In genomic region chr17:44757045-44757917, GRCh38 we compare ENCODE assay signal across 26 cellular contexts. TPM values are rescaled to one million over a fixed set of nuclear protein-coding genes. Genes with fewer than 3 reads are reported as not detected.
A peak's percentile ranks its signal among the peaks of the same experiment; 100 is the strongest.
DNase-seq lines count a peak whose midpoint lies in the region; ATAC-seq and TF ChIP-seq lines count a peak whose summit lies in the region.
"Had no signal": no experiment of that assay in that cellular context is flagged by ENCODE, and none has a peak within 500 bp of the region (broad histone marks: within the 10 kb centered on the region; RNA-seq: fewer than 3 reads in every experiment).

No MANE protein-coding gene starts in this region.

- CTCF ChIA-PET in CD8-positive, alpha-beta memory T cell (lab: Charles Lee), result no interaction called here

- TF ChIP-seq POLR2A in heart left ventricle (IDR thresholded peaks at IDR 0.05) (no peak), ovary (IDR thresholded peaks at IDR 0.05) (no peak)

- no peak for TF ChIP-seq EP300 in ovary (IDR thresholded peaks at IDR 0.05)

- POLR2A ChIA-PET in CD8-positive, alpha-beta memory T cell (lab: Charles Lee), result no interaction called here

- peaks cover 29 to 36% of the 10 kb centered on the region in 2 donors for H3K27me3 Mint-ChIP-seq in CD8-positive, alpha-beta memory T cell
- H3K27me3 Mint-ChIP-seq in IgD-negative memory B cell (peaks cover 11% of the 10 kb centered on the region), nephron (ENCODE audit: low read depth) (peaks cover 29% of the 10 kb centered on the region)

- no peaks in the 10 kb centered on the region for H3K9me3 Mint-ChIP-seq in CD8-positive, alpha-beta memory T cell
- H3K9me3 Mint-ChIP-seq in IgD-negative memory B cell (no peaks in the 10 kb centered on the region), nephron (no peaks in the 10 kb centered on the region)
- H3K9me3 Mint-ChIP-seq: activated T-helper 1 cell treated with anti-CD3 and anti-CD28 coated beads, Interleukin-12 subunit alpha, Interleukin-12 subunit beta, Interleukin-2, Interleukin-4 antibody, amounts not matched to agents 30 ng/mL and 10 ng/mL and 1 ng/mL, durations not matched to agents 14 hours and 24 hours and 36 hours; HFFc6 had no signal

- TF ChIP-seq CTCF in heart left ventricle (IDR thresholded peaks at IDR 0.05) (no peak), nephron (IDR thresholded peaks at IDR 0.05; ENCODE audit: unreplicated experiment in 3 of 3) (no peak), ovary (IDR thresholded peaks at IDR 0.05) (no peak)

- peak overlapping the region in 6 of 7 donors; percentile 23 to 87 (median 66) for H3K4me3 Mint-ChIP-seq in CD8-positive, alpha-beta memory T cell
- H3K4me3 Mint-ChIP-seq in IgD-negative memory B cell, result peak overlapping the region in 3 of 4 donors; percentile 17 to 45 (median 45)
- peak overlapping the region; percentile 78 to 84 (median 83) for H3K4me3 Mint-ChIP-seq in nephron

- intact Hi-C loops in heart left ventricle (cut with DNase I) (loop anchor here in 1 of 10 donors (10.0 kb wide), 1 partner anchor 62 kb away; no protein-coding TSS in a partner anchor), ovary (cut with DNase I) (no loop called here)

- 61 to 73% (median 66%) methylated on average over 6 to 10 of the region's 10 CpGs for WGBS in heart left ventricle, 4 donors
- WGBS in ovary, 3 donors, result 78 to 88% (median 87%) methylated on average over 9 to 10 of the region's 10 CpGs

- H3K4me1 ChIP-seq in CD8-positive, alpha-beta memory T cell (ENCODE audit: insufficient read depth, low read length), result peaks cover 4% of the 10 kb centered on the region
- H3K4me1 ChIP-seq in heart left ventricle, result peaks cover 0 to 28% (median 9%) of the 10 kb centered on the region in 12 donors
- peaks cover 4% of the 10 kb centered on the region for H3K4me1 ChIP-seq in ovary (ENCODE audit: insufficient read depth)

- H3K4me1 Mint-ChIP-seq in CD8-positive, alpha-beta memory T cell, result peaks cover 0 to 4% (median 2%) of the 10 kb centered on the region in 3 donors
- H3K4me1 Mint-ChIP-seq in IgD-negative memory B cell (peaks cover 0 to 2% (median 0%) of the 10 kb centered on the region in 3 donors), nephron (no peaks in the 10 kb centered on the region)

- H3K36me3 ChIP-seq in CD8-positive, alpha-beta memory T cell (ENCODE audit: insufficient read depth, low read length), result no peaks in the 10 kb centered on the region
- H3K36me3 ChIP-seq in heart left ventricle (no peaks in the 10 kb centered on the region), ovary (no peaks in the 10 kb centered on the region)
- H3K36me3 ChIP-seq: esophagus squamous epithelium, MG63, transverse colon had no signal

- no peak overlapping the region for H3K27ac Mint-ChIP-seq in CD8-positive, alpha-beta memory T cell
- no peak overlapping the region for H3K27ac Mint-ChIP-seq in IgD-negative memory B cell
- no peak overlapping the region for H3K27ac Mint-ChIP-seq in nephron
- H3K27ac Mint-ChIP-seq: activated T-helper 1 cell treated with anti-CD3 and anti-CD28 coated beads, Interleukin-12 subunit alpha, Interleukin-12 subunit beta, Interleukin-2, Interleukin-4 antibody, amounts not matched to agents 30 ng/mL and 10 ng/mL and 1 ng/mL, durations not matched to agents 14 hours and 24 hours and 36 hours; HFFc6 had no signal

- no peak overlapping the region for H3K27ac ChIP-seq in CD8-positive, alpha-beta memory T cell (ENCODE audit: low read depth, low read length)
- H3K27ac ChIP-seq in heart left ventricle (peak overlapping the region in 3 of 12 donors; percentile 14 to 55 (median 51)), ovary (no peak overlapping the region)
- H3K27ac ChIP-seq: esophagus squamous epithelium, transverse colon had no signal

- no peaks in the 10 kb centered on the region for H3K36me3 Mint-ChIP-seq in CD8-positive, alpha-beta memory T cell
- H3K36me3 Mint-ChIP-seq in IgD-negative memory B cell (no peaks in the 10 kb centered on the region), nephron (ENCODE audit: low read depth) (no peaks in the 10 kb centered on the region)
- H3K36me3 Mint-ChIP-seq: naive B cell had no signal

- no peak for DNase-seq in CD8-positive, alpha-beta memory T cell
- DNase-seq in heart left ventricle (peak in 1 of 5 donors; percentile 84), ovary (no peak), SW480 (ENCODE audit: low spot score) (no peak)
- DNase-seq: ACHN; activated CD4-positive, alpha-beta T cell treated with anti-CD3 and anti-CD28 coated beads, Interleukin-2, amount 50 U/mL, for 48 hours; activated CD8-positive, alpha-beta memory T cell treated with anti-CD3 and anti-CD28 coated beads, Interleukin-2, amount 50 U/mL, for 4 hours; activated naive CD4-positive, alpha-beta T cell treated with anti-CD3 and anti-CD28 coated beads, Interleukin-2, amount 50 U/mL, for 16 hours; caudate nucleus; esophagus squamous epithelium; foreskin melanocyte; HFFc6; hippocampal formation; MG63; naive B cell; NCI-H1417; NCI-H2081; NCI-H345; small intestine; transverse colon had no signal

- H3K4me3 ChIP-seq in CD8-positive, alpha-beta memory T cell (ENCODE audit: low read length), result no peak overlapping the region
- H3K4me3 ChIP-seq in heart left ventricle (no peak overlapping the region), ovary (no peak overlapping the region)
- H3K4me3 ChIP-seq: esophagus squamous epithelium, MG63 had no signal

- no peaks in the 10 kb centered on the region for H3K9me3 ChIP-seq in CD8-positive, alpha-beta memory T cell (ENCODE audit: low read length)
- H3K9me3 ChIP-seq in heart left ventricle (no peaks in the 10 kb centered on the region), ovary (no peaks in the 10 kb centered on the region)
- H3K9me3 ChIP-seq: esophagus squamous epithelium, MG63, transverse colon had no signal

- peaks cover 16% of the 10 kb centered on the region for H3K27me3 ChIP-seq in CD8-positive, alpha-beta memory T cell (ENCODE audit: insufficient read depth, low read length, poor library complexity, severe bottlenecking)
- H3K27me3 ChIP-seq in heart left ventricle (peaks cover 4 to 32% (median 13%) of the 10 kb centered on the region in 9 donors), ovary (no peaks in the 10 kb centered on the region)

- ATAC-seq in heart left ventricle (peak; percentile 32 to 85 (median 47)), GM21786 (IDR thresholded peaks at IDR 0.05; ENCODE audit: unreplicated experiment) (no peak), GM19023 (IDR thresholded peaks at IDR 0.05; ENCODE audit: unreplicated experiment) (no peak)
- ATAC-seq: activated CD4-positive, CD25-positive, alpha-beta regulatory T cell treated with anti-CD3 and anti-CD28 coated beads, Interleukin-2, amount 50 U/mL, for 24 hours had no signal

RNA-seq across cellular contexts. Expression of gene ADAM11, which starts 1.5 kb away (rescaled TPM):
- total RNA-seq in CD8-positive, alpha-beta memory T cell, result under 1 TPM; 0.35 to 0.71 TPM
- polyA plus RNA-seq in CD8-positive, alpha-beta memory T cell, result not detected
- polyA plus RNA-seq in IgD-negative memory B cell, result not detected
- 10 to 100 TPM in 6 of 9 donors, 1 to 10 TPM in 3; 6.6 to 24.6 (median 12.6) TPM for total RNA-seq in heart left ventricle
- polyA plus RNA-seq in heart left ventricle, result 1 to 10 TPM; 1.8 to 9.3 TPM
- 1 to 10 TPM in 4 of 7 donors, under 1 TPM in 3; 0.12 to 2.3 (median 1.5) TPM for total RNA-seq in ovary
- polyA plus RNA-seq in ovary, result 1 to 10 TPM in 1 of 2 donors, under 1 TPM in 1; 0.17 to 1.1 TPM

RNA-seq across cellular contexts. Expression of gene DBF4B, which starts 48.8 kb away (rescaled TPM):
- total RNA-seq in CD8-positive, alpha-beta memory T cell, result 10 to 100 TPM; 15.2 to 16.1 TPM
- polyA plus RNA-seq in CD8-positive, alpha-beta memory T cell, result 0.75 TPM
- polyA plus RNA-seq in IgD-negative memory B cell (1.1 TPM), heart left ventricle (1 to 10 TPM; 3.4 to 3.8 TPM), ovary (1 to 10 TPM; 5.6 to 6.8 TPM)
- total RNA-seq in heart left ventricle (1 to 10 TPM; 1.4 to 5.3 (median 4.2) TPM), ovary (1 to 10 TPM; 3.1 to 9.7 (median 6.7) TPM)

Comparison
In these comparisons a context has a peak if more than half of its experiments do, and no peak if none do; other contexts are left out.
1. ATAC-seq: peak in heart left ventricle (4 of 4); none in GM21786 (single experiment) and GM19023 (single experiment).
2. Peak in every context shown above with its lines, with median percentiles within 50 percentile points of each other: H3K4me3 Mint-ChIP-seq.